ENCODE assay signal across 22 cellular contexts in genomic region chr5:178488696-178489095, GRCh38.
"Had no signal": no experiment of that assay in that cellular context is flagged by ENCODE, and none has a peak within 500 bp of the region (broad histone marks: within the 10 kb centered on the region; RNA-seq: fewer than 3 reads in every experiment).

No MANE protein-coding gene starts in this region.

- H3K36me3 ChIP-seq: adrenal gland, breast epithelium, gastrocnemius medialis, heart left ventricle, left ventricle myocardium inferior, sigmoid colon, thoracic aorta, upper lobe of right lung had no signal

- H3K4me1 ChIP-seq: adrenal gland, breast epithelium, gastrocnemius medialis, parathyroid adenoma, sigmoid colon, upper lobe of right lung had no signal

- H3K27me3 ChIP-seq: adrenal gland, breast epithelium, heart left ventricle, sigmoid colon, upper lobe of right lung had no signal

- DNase-seq: activated CD4-positive, alpha-beta T cell treated with anti-CD3 and anti-CD28 coated beads for 1 hour; activated CD4-positive, alpha-beta T cell treated with anti-CD3 and anti-CD28 coated beads, Interleukin-2, amount 50 U/mL, for 48 hours; activated gamma-delta T cell; adrenal gland; gastrocnemius medialis; heart left ventricle; immature natural killer cell; kidney glomerular epithelial cell; left ventricle myocardium inferior; mucosa of descending colon; naive B cell; sigmoid colon; stimulated activated CD4-positive, alpha-beta T cell treated with anti-CD3 and anti-CD28 coated beads, Interleukin-4, amount 100 ng/mL, for 24 hours; T1000; upper lobe of right lung had no signal

- H3K9ac ChIP-seq: parathyroid adenoma had no signal

- H2AFZ ChIP-seq: parathyroid adenoma had no signal

- H3K4me3 ChIP-seq: adrenal gland, breast epithelium, coronary artery, gastrocnemius medialis, heart left ventricle, left ventricle myocardium inferior, mucosa of descending colon, sigmoid colon, thoracic aorta, upper lobe of right lung had no signal

- H3K36me3 Mint-ChIP-seq: immature natural killer cell; naive B cell; stimulated activated memory B cell treated with anti-CD40 and anti-IgM and Interleukin-4, amounts not matched to agents 10 μg/mL and 1 μg/mL and 100 μg/mL, for 72 hours had no signal

- H3K27ac Mint-ChIP-seq: activated naive CD4-positive, alpha-beta T cell treated with anti-CD3 and anti-CD28 coated beads, Interleukin-2, amount 50 U/mL, for 24 hours; immature natural killer cell; memory B cell; stimulated activated memory B cell treated with anti-CD40 and anti-IgM and Interleukin-4, amounts not matched to agents 10 μg/mL and 1 μg/mL and 100 μg/mL, for 72 hours had no signal

- H3K9me3 Mint-ChIP-seq: activated naive CD4-positive, alpha-beta T cell treated with anti-CD3 and anti-CD28 coated beads, Interleukin-2, amount 50 U/mL, for 24 hours; immature natural killer cell had no signal

- H3K9me3 ChIP-seq: adrenal gland, gastrocnemius medialis, left ventricle myocardium inferior, mucosa of descending colon, thoracic aorta, upper lobe of right lung had no signal

- H3K4me3 Mint-ChIP-seq: activated naive CD4-positive, alpha-beta T cell treated with anti-CD3 and anti-CD28 coated beads, Interleukin-2, amount 50 U/mL, for 24 hours; immature natural killer cell; memory B cell; naive B cell; stimulated activated memory B cell treated with anti-CD40 and anti-IgM and Interleukin-4, amounts not matched to agents 10 μg/mL and 1 μg/mL and 100 μg/mL, for 72 hours had no signal

- H3K4me1 Mint-ChIP-seq: immature natural killer cell; stimulated activated memory B cell treated with anti-CD40 and anti-IgM and Interleukin-4, amounts not matched to agents 10 μg/mL and 1 μg/mL and 100 μg/mL, for 72 hours had no signal

- H3K27ac ChIP-seq: adrenal gland, breast epithelium, coronary artery, gastrocnemius medialis, heart left ventricle, left ventricle myocardium inferior, parathyroid adenoma, sigmoid colon, thoracic aorta, upper lobe of right lung had no signal
